14 cellular contexts compared by ENCODE assay signal in genomic region chr5:175385691-175386360, GRCh38. TPM values are rescaled to one million over a fixed set of nuclear protein-coding genes. Genes with fewer than 3 reads are reported as not detected.
DNase-seq lines count a peak whose midpoint lies in the region; ATAC-seq and TF ChIP-seq lines count a peak whose summit lies in the region.
"Had no signal": no experiment of that assay in that cellular context is flagged by ENCODE, and none has a peak within 500 bp of the region (broad histone marks: within the 10 kb centered on the region; RNA-seq: fewer than 3 reads in every experiment).

No MANE protein-coding gene starts in this region.

- no peak overlapping the region for H3K4me3 ChIP-seq in AG10803 (ENCODE audit: low read length)
- H3K4me3 ChIP-seq: heart left ventricle had no signal

- TF ChIP-seq CTCF in AG10803 (conservative IDR thresholded peaks at IDR 0.05; ENCODE audit: low read length): no peak

- DNase-seq in AG10803 (ENCODE audit: low read depth): peak; percentile 3
- DNase-seq in M059J (ENCODE audit: low read depth): peak; percentile 96
- peak; percentile 70 for DNase-seq in NCI-H69 (lab: John Stamatoyannopoulos, UW)
- peak; percentile 53 for DNase-seq in epithelial cell of prostate (ENCODE audit: low read depth, low spot score)
- DNase-seq in stimulated activated CD4-positive, alpha-beta T cell treated with anti-CD3 and anti-CD28 coated beads, Interleukin-4, amount 100 ng/mL, for 24 hours: no peak
- DNase-seq in globus pallidus (ENCODE audit: low spot score): no peak
- DNase-seq: H7, heart left ventricle, left cardiac atrium, trophoblast cell had no signal

- ATAC-seq in GM18498 (IDR thresholded peaks at IDR 0.05; ENCODE audit: unreplicated experiment): no peak
- no peak for ATAC-seq in HG03095 (IDR thresholded peaks at IDR 0.05; ENCODE audit: unreplicated experiment)
- ATAC-seq: heart left ventricle, left cardiac atrium had no signal

- H3K27ac ChIP-seq in epithelial cell of prostate: no peak overlapping the region
- H3K27ac ChIP-seq: heart left ventricle had no signal

RNA-seq across cellular contexts. Expression of gene DRD1, which starts 58.2 kb away (rescaled TPM):
- total RNA-seq in M059J (2014; rRNA removed; shearing (Covaris generic)): 0.12 and 0.57 TPM in 2 replicates
- total RNA-seq: B cell, LHCN-M2 had no signal

Comparison
In these comparisons a context has a peak if more than half of its experiments do, and no peak if none do; other contexts are left out.
1. DNase-seq: peak in AG10803 (single experiment), M059J (single experiment), NCI-H69 (single experiment) and epithelial cell of prostate (single experiment); none in stimulated activated CD4-positive, alpha-beta T cell treated with anti-CD3 and anti-CD28 coated beads, Interleukin-4, amount 100 ng/mL, for 24 hours (single experiment) and globus pallidus (single experiment).